ENCODE assay signal across 24 cellular contexts in the genomic region with DNA sequence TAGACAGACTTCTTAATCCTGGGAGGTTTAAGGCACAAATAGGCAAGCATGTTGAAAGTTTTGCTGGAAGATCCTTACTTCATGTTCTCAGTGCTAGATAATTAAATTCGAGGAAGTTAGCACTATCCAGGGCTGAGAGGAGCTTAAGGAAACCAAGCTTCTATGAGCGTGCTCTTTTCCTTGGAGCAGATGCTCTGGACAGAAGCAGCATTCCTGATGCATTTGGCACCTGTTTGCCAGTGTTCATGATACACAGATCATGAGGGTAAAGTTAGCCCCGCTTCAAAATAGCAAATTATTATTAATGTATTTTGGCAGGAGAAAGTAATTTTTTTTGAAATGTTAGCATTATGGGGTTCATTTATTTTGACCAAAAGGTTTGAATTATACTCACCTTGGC. TPM values are rescaled to one million over a fixed set of nuclear protein-coding genes. Genes with fewer than 3 reads are reported as not detected.
DNase-seq lines count a peak whose midpoint lies in the region; TF ChIP-seq lines count a peak whose summit lies in the region.
"Had no signal": no experiment of that assay in that cellular context is flagged by ENCODE, and none has a peak within 500 bp of the region (broad histone marks: within the 10 kb centered on the region; RNA-seq: fewer than 3 reads in every experiment).

No MANE protein-coding gene starts in this region.

- TF ChIP-seq EP300 in SK-N-SH (IDR thresholded peaks at IDR 0.05; ENCODE audit: borderline replicate concordance in 1 of 2, low read depth in 1 of 2, low read length in 1 of 2) = no peak

- H3K36me3 ChIP-seq in KMS-11 (ENCODE audit: insufficient read depth) = no peaks in the 10 kb centered on the region
- peaks cover 0 to 7% of the 10 kb centered on the region in 2 experiments for H3K36me3 ChIP-seq in SK-N-SH (replicated peaks in 1 of 2; ENCODE audit: control insufficient read depth in 1 of 2, insufficient read depth in 2 of 2, low read length in 1 of 2)
- no peaks in the 10 kb centered on the region for H3K36me3 ChIP-seq in neural progenitor cell
- H3K36me3 ChIP-seq in endodermal cell (ENCODE audit: control insufficient read depth, insufficient read depth, low read length) = no peaks in the 10 kb centered on the region
- H3K36me3 ChIP-seq: brain microvascular endothelial cell, esophagus squamous epithelium, lower lobe of right lung, SJCRH30 had no signal

- TF ChIP-seq CTCF in KMS-11 (conservative IDR thresholded peaks at IDR 0.05; ENCODE audit: low read depth, low read length) = no peak
- TF ChIP-seq CTCF in SK-N-SH (IDR thresholded peaks at IDR 0.05) = no peak
- no peak for TF ChIP-seq CTCF in neural progenitor cell (IDR thresholded peaks at IDR 0.05)
- no peak for TF ChIP-seq CTCF in nephron progenitor cell (IDR thresholded peaks at IDR 0.05)
- no peak for TF ChIP-seq CTCF in endodermal cell (conservative IDR thresholded peaks at IDR 0.05)

- DNase-seq in DMS 273 (lab: John Stamatoyannopoulos, UW; ENCODE audit: unreplicated experiment) (peak; percentile 51), DMS 273 treated with DMSO at 0.1 percent for 48 hours (lab: John Stamatoyannopoulos, UW) (no peak), SK-N-SH (no peak), neural progenitor cell (ENCODE audit: low spot score) (peak; percentile 31), nephron progenitor cell (no peak), endodermal cell (no peak), EL (no peak)
- DNase-seq: activated CD4-positive, alpha-beta T cell treated with anti-CD3 and anti-CD28 coated beads for 4 hours; activated CD8-positive, alpha-beta memory T cell treated with anti-CD3 and anti-CD28 coated beads for 24 hours; activated naive CD4-positive, alpha-beta T cell; activated T-cell treated with anti-CD3 and anti-CD28 coated beads, Interleukin-2, amount 50 U/mL, for 48 hours; brain microvascular endothelial cell; effector memory CD4-positive, alpha-beta T cell; esophagus squamous epithelium; lower lobe of right lung; NCI-H1694 treated with DMSO at 0.1 percent for 48 hours; NCI-H748 treated with DMSO at 0.1 percent for 48 hours; posterior cingulate gyrus; SJCRH30 had no signal

- H3K27ac ChIP-seq in KMS-11 (no peak overlapping the region), SK-N-SH (ENCODE audit: low read depth in 2 of 2, low read length in 1 of 2) (peak overlapping the region; percentile 75 to 78; a peak in 2 of 4 replicates), neural progenitor cell (no peak overlapping the region), endodermal cell (ENCODE audit: low read depth, low read length) (no peak overlapping the region)
- H3K27ac ChIP-seq: 22Rv1, lower lobe of right lung, PC-9, SJCRH30 had no signal

- no peak overlapping the region for H3K27ac Mint-ChIP-seq in neural progenitor cell
- no peak overlapping the region for H3K27ac Mint-ChIP-seq in nephron progenitor cell
- H3K27ac Mint-ChIP-seq in endodermal cell = no peak overlapping the region
- H3K27ac Mint-ChIP-seq: T-helper 1 cell treated with Interleukin-12 subunit alpha and Interleukin-12 subunit beta and Interleukin-4 antibody, amounts not matched to agents 30 μg/mL and 1 μg/mL, for 36 hours had no signal

- H3K27me3 Mint-ChIP-seq in neural progenitor cell (ENCODE audit: insufficient read depth, low read depth) (no peaks in the 10 kb centered on the region), nephron progenitor cell (ENCODE audit: low read depth, poor library complexity) (peaks cover 3% of the 10 kb centered on the region), endodermal cell (ENCODE audit: insufficient read depth) (no peaks in the 10 kb centered on the region)

- H3F3A ChIP-seq in SK-N-SH (replicated peaks; ENCODE audit: insufficient read depth) = peaks cover 44% of the 10 kb centered on the region
- H3F3A ChIP-seq in neural progenitor cell (ENCODE audit: low read depth) = peaks cover 3% of the 10 kb centered on the region

- POLR2A ChIA-PET in SK-N-SH (lab: Yijun Ruan, JAX) = no interaction called here

- H3K4me1 Mint-ChIP-seq in neural progenitor cell (peaks cover 14% of the 10 kb centered on the region), nephron progenitor cell (peaks cover 5% of the 10 kb centered on the region), endodermal cell (peaks cover 19% of the 10 kb centered on the region)

- H3K4me2 ChIP-seq in KMS-11 (peak overlapping the region; percentile 60; the same call in 1 of the 2 replicates), SK-N-SH (no peak overlapping the region), neural progenitor cell (no peak overlapping the region)
- H3K4me2 ChIP-seq: PC-9 had no signal

- H3K4me1 ChIP-seq in KMS-11 (ENCODE audit: low read depth, poor library complexity, severe bottlenecking) = peaks cover 61% of the 10 kb centered on the region
- peaks cover 24 to 37% of the 10 kb centered on the region in 2 experiments for H3K4me1 ChIP-seq in SK-N-SH (ENCODE audit: control insufficient read depth in 1 of 2, insufficient read depth in 2 of 2, low read depth in 1 of 2, low read length in 1 of 2)
- peaks cover 7% of the 10 kb centered on the region for H3K4me1 ChIP-seq in neural progenitor cell
- peaks cover 2% of the 10 kb centered on the region for H3K4me1 ChIP-seq in endodermal cell (ENCODE audit: control insufficient read depth, insufficient read depth, low read length)

- CTCF ChIA-PET in SK-N-SH (lab: Yijun Ruan, JAX) = interaction anchor here (1.6 to 2.1 kb wide), 4 partner anchors 7 to 153 kb away, joined by 5 to 13 read pairs (median 8); no protein-coding TSS in a partner anchor

- H3K9ac ChIP-seq in KMS-11 = no peak overlapping the region
- no peak overlapping the region for H3K9ac ChIP-seq in SK-N-SH
- no peak overlapping the region for H3K9ac ChIP-seq in neural progenitor cell
- no peak overlapping the region for H3K9ac ChIP-seq in endodermal cell (ENCODE audit: extremely low read depth, low read length, poor library complexity, severe bottlenecking)

- H2AFZ ChIP-seq in KMS-11 (ENCODE audit: low read depth) (no peak overlapping the region), SK-N-SH (ENCODE audit: low read depth) (no peak overlapping the region), neural progenitor cell (replicated peaks) (no peak overlapping the region)
- H2AFZ ChIP-seq: PC-9 had no signal

- H3K9me3 Mint-ChIP-seq in neural progenitor cell (peaks cover 4% of the 10 kb centered on the region), nephron progenitor cell (no peaks in the 10 kb centered on the region), endodermal cell (no peaks in the 10 kb centered on the region)
- H3K9me3 Mint-ChIP-seq: T-helper 1 cell treated with Interleukin-12 subunit alpha and Interleukin-12 subunit beta and Interleukin-4 antibody, amounts not matched to agents 30 μg/mL and 1 μg/mL, for 36 hours had no signal

- no peak for TF ChIP-seq RAD21 in SK-N-SH (IDR thresholded peaks at IDR 0.05; ENCODE audit: low read length)

- no peak overlapping the region for H3K4me3 ChIP-seq in KMS-11 (IDR thresholded peaks at IDR 0.05; ENCODE audit: insufficient read depth, low read depth, low read length)
- H3K4me3 ChIP-seq in SK-N-SH (ENCODE audit: low read depth in 2 of 2, low read length in 1 of 2) = no peak overlapping the region
- H3K4me3 ChIP-seq in neural progenitor cell = no peak overlapping the region
- no peak overlapping the region for H3K4me3 ChIP-seq in endodermal cell (ENCODE audit: low read length)
- H3K4me3 ChIP-seq: esophagus squamous epithelium, lower lobe of right lung, PC-9, SJCRH30 had no signal

- H3K4me3 Mint-ChIP-seq in neural progenitor cell (no peak overlapping the region), nephron progenitor cell (no peak overlapping the region), endodermal cell (no peak overlapping the region)
- H3K4me3 Mint-ChIP-seq: neural crest cell; T-helper 1 cell treated with Interleukin-12 subunit alpha and Interleukin-12 subunit beta and Interleukin-4 antibody, amounts not matched to agents 30 μg/mL and 1 μg/mL, for 36 hours had no signal

- peaks cover 1% of the 10 kb centered on the region for H3K36me3 Mint-ChIP-seq in neural progenitor cell
- no peaks in the 10 kb centered on the region for H3K36me3 Mint-ChIP-seq in nephron progenitor cell (ENCODE audit: low read depth)
- no peaks in the 10 kb centered on the region for H3K36me3 Mint-ChIP-seq in endodermal cell (ENCODE audit: low read depth)

- H3K79me2 ChIP-seq in KMS-11 (ENCODE audit: insufficient read depth, low read depth) = peaks cover 32% of the 10 kb centered on the region
- peaks cover 19% of the 10 kb centered on the region for H3K79me2 ChIP-seq in SK-N-SH (ENCODE audit: insufficient read depth)
- H3K79me2 ChIP-seq in neural progenitor cell (ENCODE audit: low read depth) = no peaks in the 10 kb centered on the region

- no peaks in the 10 kb centered on the region for H3K9me3 ChIP-seq in SK-N-SH
- H3K9me3 ChIP-seq in neural progenitor cell (ENCODE audit: low read depth) = no peaks in the 10 kb centered on the region
- H3K9me3 ChIP-seq in endodermal cell (ENCODE audit: control insufficient read depth, low read length) = no peaks in the 10 kb centered on the region
- H3K9me3 ChIP-seq: esophagus squamous epithelium, lower lobe of right lung, SJCRH30 had no signal

- H4K20me1 ChIP-seq in KMS-11 (ENCODE audit: insufficient read depth) (no peaks in the 10 kb centered on the region), SK-N-SH (ENCODE audit: insufficient read depth) (no peaks in the 10 kb centered on the region), neural progenitor cell (ENCODE audit: low read depth) (no peaks in the 10 kb centered on the region)

- WGBS in SK-N-SH (ENCODE audit: low lambda C conversion rate) = 67% methylated on average over 3 of the region's 3 CpGs
- WGBS in endodermal cell (ENCODE audit: insufficient coverage in 1 of 2, insufficient read length in 1 of 2), 2 experiments = 83 to 84% methylated on average over 2 to 3 of the region's 3 CpGs

- H3K9me2 ChIP-seq in SK-N-SH = no peaks in the 10 kb centered on the region

- H3K27me3 ChIP-seq in KMS-11 (ENCODE audit: insufficient read depth, low read depth) = no peaks in the 10 kb centered on the region
- H3K27me3 ChIP-seq in SK-N-SH (ENCODE audit: insufficient read depth) = no peaks in the 10 kb centered on the region
- no peaks in the 10 kb centered on the region for H3K27me3 ChIP-seq in neural progenitor cell
- H3K27me3 ChIP-seq in endodermal cell (ENCODE audit: control insufficient read depth, insufficient read depth, low read length, poor library complexity, severe bottlenecking) = no peaks in the 10 kb centered on the region
- H3K27me3 ChIP-seq: brain microvascular endothelial cell, esophagus squamous epithelium, SJCRH30 had no signal

TF ChIP-seq in SK-N-SH, 30 proteins besides CTCF, POLR2A, EP300 and RAD21:
- TF ChIP-seq FOXJ3 (CRISPR knock-in tag; IDR thresholded peaks at IDR 0.05) (no peak), GABPA (IDR thresholded peaks at IDR 0.05; ENCODE audit: low read depth) (no peak)

RNA-seq across cellular contexts. Expression of a gene that starts 9.4 kb away (rescaled TPM):
- polyA plus RNA-seq in SK-N-SH (2012; rRNA removed) = 11.6 and 19.8 TPM in 2 replicates
- polyA plus RNA-seq in SK-N-SH (2012; cell fraction: cytosol; rRNA removed) = 12.1 and 15.5 TPM in 2 replicates
- polyA plus RNA-seq in SK-N-SH (2012; cell fraction: nucleus; rRNA removed) = 15.1 and 30.9 TPM in 2 replicates
- 16.0 and 28.6 TPM in 2 replicates for total RNA-seq in neural progenitor cell (ENCODE audit: low replicate concordance)
- total RNA-seq in endodermal cell = 1 to 10 TPM; 1.5 to 4.0 TPM
- polyA plus RNA-seq in endodermal cell (2013, experiment 1 of 2) = 18.0 TPM
- polyA plus RNA-seq in endodermal cell (2013, experiment 2 of 2) = 17.9 TPM

Comparison
In these comparisons a context has a peak if more than half of its experiments do, and no peak if none do; other contexts are left out.
1. DNase-seq: peak in DMS 273 (single experiment) and neural progenitor cell (single experiment); none in DMS 273 treated with DMSO at 0.1 percent for 48 hours (single experiment), SK-N-SH (single experiment), nephron progenitor cell (single experiment), endodermal cell (single experiment) and EL (single experiment).
2. H3K27ac ChIP-seq: peak in SK-N-SH (2 of 2); none in KMS-11 (single experiment), neural progenitor cell (single experiment) and endodermal cell (single experiment).